In genomic region chr19:16363133-16363851, GRCh38 we compare ENCODE assay signal across 11 cellular contexts. TPM values are rescaled to one million over a fixed set of nuclear protein-coding genes. Genes with fewer than 3 reads are reported as not detected.
DNase-seq lines count a peak whose midpoint lies in the region; ATAC-seq, FAIRE-seq and TF ChIP-seq lines count a peak whose summit lies in the region.
"Had no signal": no experiment of that assay in that cellular context is flagged by ENCODE, and none has a peak within 500 bp of the region (broad histone marks: within the 10 kb centered on the region; RNA-seq: fewer than 3 reads in every experiment).

No MANE protein-coding gene starts in this region.

- no peaks in the 10 kb centered on the region for H3K36me3 ChIP-seq in pancreas

- 24 to 31% methylated on average over 20 of the region's 20 CpGs for WGBS in pancreas, 2 donors

- no peaks in the 10 kb centered on the region for H3K9me3 ChIP-seq in pancreas

- POLR2A ChIA-PET in HEK293T (lab: Yijun Ruan, JAX) = no interaction called here

- intact Hi-C loops in pancreas (cut with DNase I) = no loop called here

- no peak for TF ChIP-seq CTCF in epithelial cell of esophagus (IDR thresholded peaks at IDR 0.05; ENCODE audit: insufficient read depth, low read depth, low read length, missing control alignments)
- TF ChIP-seq CTCF in pancreas (IDR thresholded peaks at IDR 0.05) = no peak

- H3K27me3 ChIP-seq in pancreas = no peaks in the 10 kb centered on the region

- peaks cover 7 to 18% (median 11%) of the 10 kb centered on the region in 3 donors for H3K4me1 ChIP-seq in pancreas

- no peak overlapping the region for H3K4me3 ChIP-seq in epithelial cell of esophagus (ENCODE audit: low read length)
- peak overlapping the region in 1 of 4 donors; percentile 2 for H3K4me3 ChIP-seq in pancreas

- CTCF ChIA-PET in HEK293T (lab: Yijun Ruan, JAX) = no interaction called here

- no peak for FAIRE-seq in pancreas (lab: Jason Lieb, UNC)

- peak; percentile 95 to 98 (median 97) for ATAC-seq in pancreas
- ATAC-seq in GM18909 (IDR thresholded peaks at IDR 0.05; ENCODE audit: poor library complexity, unreplicated experiment) = no peak
- no peak for ATAC-seq in GM21619 (IDR thresholded peaks at IDR 0.05; ENCODE audit: unreplicated experiment)
- ATAC-seq: activated CD4-positive, CD25-positive, alpha-beta regulatory T cell treated with anti-CD3 and anti-CD28 coated beads, Interleukin-2, amount 50 U/mL, for 24 hours had no signal

- DNase-seq in DMS153 (lab: John Stamatoyannopoulos, UW) (peak; percentile 72), NCI-H1105 (lab: John Stamatoyannopoulos, UW) (peak; percentile 34), epithelial cell of esophagus (ENCODE audit: low read depth) (peak; percentile 47), pancreas (peak; percentile 88 to 97 (median 92)), HEK293T (ENCODE audit: extremely low spot score) (no peak)
- DNase-seq: activated naive CD4-positive, alpha-beta T cell treated with Interleukin-2 at 50 U/mL for 16 hours; EL; midbrain had no signal

- peak overlapping the region; percentile 14 to 83 (median 59) for H3K27ac ChIP-seq in pancreas

TF ChIP-seq in HEK293T, 16 proteins besides CTCF, POLR2A, EP300 and RAD21:
- no peak for TF ChIP-seq BHLHE40 (IDR thresholded peaks at IDR 0.05; ENCODE audit: borderline replicate concordance)
- no peak for TF ChIP-seq FOXK2 (IDR thresholded peaks at IDR 0.05)
- no peak for TF ChIP-seq L3MBTL2 (conservative IDR thresholded peaks at IDR 0.05)
- TF ChIP-seq ZNF384 (IDR thresholded peaks at IDR 0.05) = no peak
- TF ChIP-seq SUZ12 (IDR thresholded peaks at IDR 0.05) = no peak
- TF ChIP-seq LEF1 (IDR thresholded peaks at IDR 0.05; ENCODE audit: borderline replicate concordance) = no peak

RNA-seq across cellular contexts. Expression of gene KLF2, which starts 38.7 kb away (rescaled TPM):
- 10 to 100 TPM in 2 of 6 donors, 1 to 10 TPM in 4; 3.1 to 12.0 (median 5.8) TPM for total RNA-seq in pancreas
- 1 to 10 TPM; 3.4 to 3.7 TPM for polyA plus RNA-seq in pancreas

Comparison
In these comparisons a context has a peak if more than half of its experiments do, and no peak if none do; other contexts are left out.
1. ATAC-seq: peak in pancreas (4 of 4); none in GM18909 (single experiment) and GM21619 (single experiment).